In the genomic region with DNA sequence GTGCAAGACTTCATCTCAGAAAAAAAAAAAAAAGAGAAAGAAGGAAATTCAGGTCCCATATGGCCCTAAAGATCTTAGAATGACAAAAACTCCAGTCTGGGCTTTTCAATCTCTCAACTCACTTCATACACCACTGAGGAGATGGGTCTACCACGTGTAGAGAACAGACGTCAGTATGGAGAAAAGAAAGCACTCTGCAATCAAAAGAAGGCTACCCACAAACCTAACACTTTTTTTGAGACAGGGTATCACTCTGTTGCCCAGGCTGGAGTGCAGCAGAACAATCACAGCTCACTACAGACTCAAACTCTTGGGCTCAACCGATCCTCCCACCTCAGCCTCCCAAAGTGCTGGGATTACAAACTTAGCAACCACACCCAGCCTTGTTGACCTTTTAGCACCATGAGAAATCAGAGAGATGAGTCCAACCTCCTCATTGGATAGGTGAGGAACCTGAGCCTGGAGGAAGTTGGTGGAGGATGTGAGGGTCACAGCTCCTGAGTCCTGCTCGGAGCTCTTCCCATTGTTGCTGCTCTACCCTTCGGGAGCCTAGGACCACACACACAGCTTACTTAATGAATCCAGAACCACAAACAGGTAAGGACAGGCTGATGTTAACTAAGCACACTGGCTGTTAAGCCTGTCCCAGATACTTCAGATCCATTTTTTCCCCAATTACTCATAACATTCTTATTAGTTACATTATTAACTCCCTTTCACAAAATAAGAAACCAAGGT, we compare ENCODE assay signal across 22 cellular contexts. TPM values are rescaled to one million over a fixed set of nuclear protein-coding genes. Genes with fewer than 3 reads are reported as not detected.
DNase-seq lines count a peak whose midpoint lies in the region; ATAC-seq and TF ChIP-seq lines count a peak whose summit lies in the region.
"Had no signal": no experiment of that assay in that cellular context is flagged by ENCODE, and none has a peak within 500 bp of the region (broad histone marks: within the 10 kb centered on the region; RNA-seq: fewer than 3 reads in every experiment).

No MANE protein-coding gene starts in this region.

- peaks cover 72% of the 10 kb centered on the region for H3K79me2 ChIP-seq in ACC112 (ENCODE audit: control insufficient read depth, insufficient read depth, low read length, unreplicated experiment)
- peaks cover 3% of the 10 kb centered on the region; the same call in 1 of the 2 replicates for H3K79me2 ChIP-seq in H9 (ENCODE audit: insufficient read depth, low read length)
- peaks cover 1% of the 10 kb centered on the region for H3K79me2 ChIP-seq in mesendoderm (ENCODE audit: control insufficient read depth, insufficient read depth, low read length)

- no peak overlapping the region for H4K8ac ChIP-seq in H9 (replicated peaks; ENCODE audit: insufficient read length, low read depth, low read length)
- H4K8ac ChIP-seq in mesendoderm (ENCODE audit: low read depth, low read length): no peak overlapping the region

- H3K9me3 Mint-ChIP-seq in H9: no peaks in the 10 kb centered on the region; a peak in 1 of 5 replicates
- no peaks in the 10 kb centered on the region for H3K9me3 Mint-ChIP-seq in central memory CD8-positive, alpha-beta T cell
- H3K9me3 Mint-ChIP-seq: naive thymus-derived CD8-positive, alpha-beta T cell; T-helper 1 cell treated with Interleukin-12 subunit alpha and Interleukin-12 subunit beta and Interleukin-4 antibody, amounts not matched to agents 30 μg/mL and 1 μg/mL, for 36 hours had no signal

- H3K27ac Mint-ChIP-seq in H9: peak overlapping the region in 1 of 3 experiments; percentile 13; a peak in 1 of 7 replicates
- no peak overlapping the region for H3K27ac Mint-ChIP-seq in central memory CD8-positive, alpha-beta T cell (ENCODE audit: low read depth)
- H3K27ac Mint-ChIP-seq: CD14-positive monocyte; T-helper 1 cell treated with Interleukin-12 subunit alpha and Interleukin-12 subunit beta and Interleukin-4 antibody, amounts not matched to agents 30 μg/mL and 1 μg/mL, for 36 hours had no signal

- H2BK120ac ChIP-seq in H9 (ENCODE audit: low read depth, low read length, poor library complexity, severe bottlenecking): no peak overlapping the region
- H2BK120ac ChIP-seq in mesendoderm (ENCODE audit: low read depth, low read length): no peak overlapping the region

- H2BK15ac ChIP-seq in H9 (ENCODE audit: low read depth, low read length): no peak overlapping the region
- no peak overlapping the region for H2BK15ac ChIP-seq in mesendoderm (replicated peaks; ENCODE audit: low read depth)

- H4K5ac ChIP-seq in H9 (ENCODE audit: insufficient read length, low read depth, low read length): no peak overlapping the region
- H4K5ac ChIP-seq in mesendoderm (ENCODE audit: low read length): no peak overlapping the region

- H3K36me3 Mint-ChIP-seq in H9 (ENCODE audit: insufficient read depth in 1 of 3, low read depth in 3 of 3): peaks cover 0 to 5% (median 0%) of the 10 kb centered on the region in 3 experiments; a peak in 3 of 7 replicates
- no peaks in the 10 kb centered on the region for H3K36me3 Mint-ChIP-seq in central memory CD8-positive, alpha-beta T cell (ENCODE audit: insufficient read depth)
- H3K36me3 Mint-ChIP-seq: naive thymus-derived CD8-positive, alpha-beta T cell had no signal

- no peak overlapping the region for H3K4ac ChIP-seq in H9 (ENCODE audit: low read depth, low read length)
- H3K4ac ChIP-seq in mesendoderm (ENCODE audit: low read depth, low read length): no peak overlapping the region

- no peak overlapping the region for H3K4me3 Mint-ChIP-seq in H9
- H3K4me3 Mint-ChIP-seq in central memory CD8-positive, alpha-beta T cell: no peak overlapping the region
- H3K4me3 Mint-ChIP-seq: CD14-positive monocyte; naive thymus-derived CD8-positive, alpha-beta T cell; T-helper 1 cell treated with Interleukin-12 subunit alpha and Interleukin-12 subunit beta and Interleukin-4 antibody, amounts not matched to agents 30 μg/mL and 1 μg/mL, for 36 hours had no signal

- H4K91ac ChIP-seq in H9 (ENCODE audit: insufficient read length, low read depth, low read length): no peak overlapping the region

- no peak overlapping the region for H3K9ac ChIP-seq in H9 (ENCODE audit: extremely low read depth, insufficient read length, low read length)
- H3K9ac ChIP-seq in mesendoderm (ENCODE audit: low read length): no peak overlapping the region
- H3K9ac ChIP-seq: KMS-11 had no signal

- H3K23ac ChIP-seq in H9 (ENCODE audit: insufficient read length, low read depth, low read length): no peak overlapping the region
- H3K23ac ChIP-seq in mesendoderm (ENCODE audit: low read length): peak overlapping the region; percentile 45

- H3K9me3 ChIP-seq in H9 (ENCODE audit: control insufficient read depth, low read depth, low read length) (no peaks in the 10 kb centered on the region), HAP-1 (no peaks in the 10 kb centered on the region)
- H3K9me3 ChIP-seq: gastroesophageal sphincter, ovary, Peyer's patch, vagina had no signal

- H3T11ph ChIP-seq in H9 (ENCODE audit: low read length): no peak overlapping the region

- H3K4me1 Mint-ChIP-seq in H9: peaks cover 24 to 35% of the 10 kb centered on the region in 2 experiments
- H3K4me1 Mint-ChIP-seq in central memory CD8-positive, alpha-beta T cell: peaks cover 26% of the 10 kb centered on the region

- DNase-seq in H9: no peak
- no peak for DNase-seq in central memory CD8-positive, alpha-beta T cell (ENCODE audit: low spot score in 2 of 2)
- no peak for DNase-seq in mesendoderm
- DNase-seq in NCI-H146 (lab: John Stamatoyannopoulos, UW): no peak
- DNase-seq in NCI-H345 (lab: John Stamatoyannopoulos, UW): no peak
- DNase-seq in activated CD4-positive, alpha-beta T cell treated with anti-CD3 and anti-CD28 coated beads for 1 hour: no peak
- no peak for DNase-seq in HAP-1 (ENCODE audit: low spot score in 2 of 2)
- DNase-seq: activated CD4-positive, alpha-beta T cell treated with anti-CD3 and anti-CD28 coated beads for 48 hours; activated naive CD4-positive, alpha-beta T cell treated with anti-CD3 and anti-CD28 coated beads, Interleukin-2, amount 50 U/mL, for 16 hours; aorta; cerebellar nuclear complex; DMS 273 treated with DMSO at 0.1 percent for 48 hours; naive thymus-derived CD8-positive, alpha-beta T cell; NCI-H187; ovary; Peyer's patch had no signal

- no peak overlapping the region for H2BK12ac ChIP-seq in H9 (ENCODE audit: insufficient read length, low read depth, low read length)

- no peaks in the 10 kb centered on the region for H3K23me2 ChIP-seq in H9 (ENCODE audit: insufficient read length, low read depth, low read length, poor library complexity, severe bottlenecking)

- in situ Hi-C loops in HAP-1 (cut with MboI; ENCODE audit: low sequenced_read_pairs): no loop called here

- 0 out of 2 replicates have a peak overlapping the region, but pooled peaks have one; percentile 3 for H3K14ac ChIP-seq in H9 (ENCODE audit: insufficient read depth, low read length)

- H3K79me1 ChIP-seq in H9 (ENCODE audit: insufficient read depth, low read depth, low read length, poor library complexity, severe bottlenecking) (peaks cover 3% of the 10 kb centered on the region), mesendoderm (ENCODE audit: low read length) (peaks cover 3% of the 10 kb centered on the region)

- H3K27me3 ChIP-seq in ACC112 (ENCODE audit: insufficient read depth, low read length): no peaks in the 10 kb centered on the region
- H3K27me3 ChIP-seq in H9 (ENCODE audit: insufficient read depth, low read length): no peaks in the 10 kb centered on the region
- H3K27me3 ChIP-seq in mesendoderm (ENCODE audit: insufficient read depth, low read length, poor library complexity): no peaks in the 10 kb centered on the region
- no peaks in the 10 kb centered on the region for H3K27me3 ChIP-seq in HAP-1 (ENCODE audit: low read depth)
- H3K27me3 ChIP-seq: gastroesophageal sphincter, ovary, Peyer's patch, vagina had no signal

- no peak overlapping the region for H3K4me3 ChIP-seq in ACC112 (ENCODE audit: low read depth, low read length)
- no peak overlapping the region for H3K4me3 ChIP-seq in mesendoderm (ENCODE audit: low read length)
- H3K4me3 ChIP-seq in HAP-1: no peak overlapping the region
- H3K4me3 ChIP-seq: gastroesophageal sphincter, ovary, Peyer's patch, vagina had no signal

- peaks cover 63% of the 10 kb centered on the region for H3K4me1 ChIP-seq in ACC112 (ENCODE audit: control insufficient read depth, insufficient read depth, low read length, unreplicated experiment)
- H3K4me1 ChIP-seq in H9 (ENCODE audit: insufficient read depth, low read length): peaks cover 8% of the 10 kb centered on the region; the same call in 1 of the 2 replicates
- no peaks in the 10 kb centered on the region for H3K4me1 ChIP-seq in mesendoderm (ENCODE audit: control insufficient read depth, low read depth, low read length)
- no peaks in the 10 kb centered on the region for H3K4me1 ChIP-seq in HAP-1

- H3K4me2 ChIP-seq in H9 (ENCODE audit: insufficient read depth, insufficient read length, low read length) (no peak overlapping the region), mesendoderm (ENCODE audit: low read length) (no peak overlapping the region)
- H3K4me2 ChIP-seq: KMS-11 had no signal

- peak; percentile 75 for ATAC-seq in central memory CD8-positive, alpha-beta T cell (replicated peaks; ENCODE audit: extremely low read depth, poor library complexity, severe bottlenecking)
- ATAC-seq: gastroesophageal sphincter; naive thymus-derived CD8-positive, alpha-beta T cell had no signal

- no peak overlapping the region for H2AK5ac ChIP-seq in H9 (ENCODE audit: insufficient read length, low read length)
- no peak overlapping the region for H2AK5ac ChIP-seq in mesendoderm (ENCODE audit: low read length)

- no peaks in the 10 kb centered on the region for H4K20me1 ChIP-seq in H9 (ENCODE audit: control insufficient read depth, insufficient read depth, insufficient read length)

- H3K56ac ChIP-seq in H9 (ENCODE audit: insufficient read length, low read depth, low read length) (no peak overlapping the region), mesendoderm (ENCODE audit: low read length) (no peak overlapping the region)

- H2BK20ac ChIP-seq in H9 (ENCODE audit: low read depth, low read length, poor library complexity, severe bottlenecking): no peak overlapping the region

- no CpG with 5 or more reads among the region's 5 CpGs for WGBS in H9 (ENCODE audit: extremely low coverage, insufficient read length, low lambda C conversion rate)
- no CpG with 5 or more reads among the region's 5 CpGs for WGBS in mesendoderm (ENCODE audit: extremely low coverage, insufficient coverage, low lambda C conversion rate)

- TF ChIP-seq CTCF in H9 (conservative IDR thresholded peaks at IDR 0.05): no peak

- H2BK5ac ChIP-seq in H9 (ENCODE audit: insufficient read length, low read length) (no peak overlapping the region), mesendoderm (ENCODE audit: low read length) (no peak overlapping the region)

- no peaks in the 10 kb centered on the region for H3K27me3 Mint-ChIP-seq in H9 (ENCODE audit: low read depth)
- H3K27me3 Mint-ChIP-seq in central memory CD8-positive, alpha-beta T cell: peaks cover 18% of the 10 kb centered on the region

- H3K36me3 ChIP-seq in ACC112 (ENCODE audit: insufficient read depth, low read length) (peaks cover 4% of the 10 kb centered on the region), mesendoderm (ENCODE audit: control insufficient read depth, insufficient read depth, low read length) (no peaks in the 10 kb centered on the region), HAP-1 (replicated peaks) (no peaks in the 10 kb centered on the region)
- H3K36me3 ChIP-seq: gastroesophageal sphincter, ovary, vagina had no signal

- H3K18ac ChIP-seq in H9 (ENCODE audit: insufficient read length, low read depth, low read length) (no peak overlapping the region), mesendoderm (ENCODE audit: low read length) (no peak overlapping the region)

- H3K27ac ChIP-seq in ACC112 (ENCODE audit: low read depth, low read length): peak overlapping the region; percentile 100; the same call in 1 of the 2 replicates
- no peak overlapping the region for H3K27ac ChIP-seq in H9 (ENCODE audit: insufficient read length, low read depth, low read length)
- H3K27ac ChIP-seq in mesendoderm (ENCODE audit: low read depth, low read length): no peak overlapping the region
- H3K27ac ChIP-seq: KMS-11, ovary, vagina had no signal

- H2AFZ ChIP-seq in ACC112 (ENCODE audit: low read length, unreplicated experiment) (no peak overlapping the region), H9 (ENCODE audit: low read length) (no peak overlapping the region)

RNA-seq across cellular contexts. Expression of gene TBC1D8, which starts 23.7 kb away (rescaled TPM):
- 16.6 and 17.6 TPM in 2 replicates for total RNA-seq in H9 (2021)
- polyA plus RNA-seq in mesendoderm (2013, experiment 1 of 2): 6.7 TPM
- polyA plus RNA-seq in mesendoderm (2013, experiment 2 of 2): 5.8 TPM
